In the genomic region with DNA sequence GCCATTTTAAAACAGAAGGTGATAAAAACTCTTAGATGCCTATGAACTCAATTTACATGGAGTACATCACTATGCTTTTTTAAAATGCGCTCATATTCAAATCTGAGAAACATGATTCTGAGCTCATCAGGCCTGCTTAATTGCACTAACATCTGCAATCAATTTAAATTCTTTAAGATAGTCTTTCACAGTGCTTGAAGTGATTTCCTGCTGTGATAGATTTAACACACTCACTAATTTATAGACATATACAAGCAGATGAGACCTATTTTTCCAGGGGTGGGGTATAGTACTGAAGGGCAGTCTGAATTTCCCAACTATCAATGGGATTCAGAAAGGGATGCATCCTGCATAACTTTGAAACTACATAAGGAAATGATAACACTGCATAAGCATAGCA, we compare ENCODE assay signal across 25 cellular contexts.
"Had no signal": no experiment of that assay in that cellular context is flagged by ENCODE, and none has a peak within 500 bp of the region (broad histone marks: within the 10 kb centered on the region; RNA-seq: fewer than 3 reads in every experiment).

No MANE protein-coding gene starts in this region.

- H3K27ac Mint-ChIP-seq: activated naive CD8-positive, alpha-beta T cell; natural killer cell treated with Interleukin-12 subunit alpha and Interleukin-12 subunit beta and Interleukin-15 and Interleukin-18, amount 100 ng/mL, for 72 hours; progenitor cell of endocrine pancreas; T-helper 2 cell treated with Interferon-gamma antibody and Interleukin-4, amounts not matched to agents 5 μg/mL and 100 μg/mL, for 36 hours had no signal

- H3K4me3 Mint-ChIP-seq: activated naive CD8-positive, alpha-beta T cell; natural killer cell treated with Interleukin-12 subunit alpha and Interleukin-12 subunit beta and Interleukin-15 and Interleukin-18, amount 100 ng/mL, for 72 hours; T-helper 2 cell treated with Interferon-gamma antibody and Interleukin-4, amounts not matched to agents 5 μg/mL and 100 μg/mL, for 36 hours had no signal

- H3K9me3 ChIP-seq: adrenal gland, body of pancreas, esophagus squamous epithelium, mucosa of descending colon, right lobe of liver, tibial nerve had no signal

- H3K36me3 Mint-ChIP-seq: activated naive CD8-positive, alpha-beta T cell had no signal

- H3K4me1 ChIP-seq: adrenal gland, body of pancreas, esophagus squamous epithelium, heart right ventricle, right lobe of liver, tibial nerve had no signal

- H3K4me3 ChIP-seq: adrenal gland, body of pancreas, esophagus squamous epithelium, heart right ventricle, mucosa of descending colon, right lobe of liver, tibial nerve had no signal

- H3K9me3 Mint-ChIP-seq: natural killer cell treated with Interleukin-12 subunit alpha and Interleukin-12 subunit beta and Interleukin-15 and Interleukin-18, amount 100 ng/mL, for 72 hours had no signal

- H3K27ac ChIP-seq: adrenal gland, body of pancreas, epithelial cell of prostate, esophagus squamous epithelium, heart right ventricle, right lobe of liver, tibial nerve had no signal

- H3K36me3 ChIP-seq: adrenal gland, esophagus squamous epithelium, heart right ventricle, right lobe of liver, tibial nerve had no signal

- DNase-seq: activated CD4-positive, alpha-beta T cell treated with anti-CD3 and anti-CD28 coated beads for 4 hours; activated CD4-positive, alpha-beta T cell treated with anti-CD3 and anti-CD28 coated beads, Interleukin-2, amount 50 U/mL, for 48 hours; activated CD8-positive, alpha-beta memory T cell treated with anti-CD3 and anti-CD28 coated beads for 24 hours; activated effector memory CD4-positive, alpha-beta T cell treated with Interleukin-2 at 50 U/mL for 16 hours; activated naive CD4-positive, alpha-beta T cell treated with Interleukin-2 at 50 U/mL for 16 hours; adrenal gland; aorta; body of pancreas; dermis blood vessel endothelial cell; effector CD8-positive, alpha-beta T cell; esophagus squamous epithelium; foreskin melanocyte; heart right ventricle; islet precursor cell; left ventricle myocardium superior; mucosa of descending colon; right lobe of liver; stimulated activated CD4-positive, alpha-beta T cell treated with anti-CD3 and anti-CD28 coated beads, Interleukin-2, amount 100 ng/mL, for 48 hours; stimulated activated naive CD4-positive, alpha-beta T cell treated with Interleukin-2 at 50 U/mL for 16 hours had no signal

- ATAC-seq: body of pancreas; heart right ventricle; left ventricle myocardium superior; mucosa of descending colon; natural killer cell treated with Interleukin-12 subunit alpha and Interleukin-12 subunit beta and Interleukin-15 and Interleukin-18, amount 100 ng/mL, for 72 hours; right lobe of liver had no signal

- H3K27me3 Mint-ChIP-seq: activated naive CD8-positive, alpha-beta T cell; natural killer cell treated with Interleukin-12 subunit alpha and Interleukin-12 subunit beta and Interleukin-15 and Interleukin-18, amount 100 ng/mL, for 72 hours; progenitor cell of endocrine pancreas had no signal

- H3K27me3 ChIP-seq: adrenal gland, body of pancreas, esophagus squamous epithelium, heart right ventricle, right lobe of liver, tibial nerve had no signal
